In the genomic region with DNA sequence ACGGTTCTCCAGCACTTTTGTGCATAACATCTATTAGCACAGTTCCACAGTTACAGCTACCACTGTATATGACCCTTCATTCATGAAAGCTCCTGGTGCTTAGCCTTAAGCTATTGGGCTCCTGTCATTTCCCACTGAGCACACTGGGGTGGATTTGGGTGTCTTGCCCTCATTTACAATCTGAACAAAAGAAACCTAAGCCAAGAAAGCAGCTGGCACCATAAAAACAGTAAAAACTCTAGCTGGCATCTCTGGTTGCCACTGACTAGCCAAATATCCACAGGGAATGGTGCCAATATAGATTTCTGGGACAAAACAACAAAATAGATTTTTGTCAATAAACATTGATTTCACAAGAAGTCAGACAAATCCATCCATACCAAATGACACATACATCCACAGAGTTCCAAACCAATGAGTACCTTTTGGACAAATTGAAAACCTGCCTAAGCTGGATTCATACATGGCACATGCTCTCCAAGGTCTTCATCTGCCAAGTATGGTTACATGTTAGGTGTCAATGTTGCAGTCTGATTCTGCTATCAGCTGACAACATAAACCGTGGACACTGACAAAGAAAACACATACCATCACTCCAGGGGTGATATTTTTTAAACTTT, we compare ENCODE assay signal across 1 cellular context.
TF ChIP-seq lines count a peak whose summit lies in the region.

No MANE protein-coding gene starts in this region.

TF ChIP-seq in H1, 55 proteins besides CTCF, POLR2A, EP300 and RAD21 (continued from another document):
- TF ChIP-seq, protein P1, sequence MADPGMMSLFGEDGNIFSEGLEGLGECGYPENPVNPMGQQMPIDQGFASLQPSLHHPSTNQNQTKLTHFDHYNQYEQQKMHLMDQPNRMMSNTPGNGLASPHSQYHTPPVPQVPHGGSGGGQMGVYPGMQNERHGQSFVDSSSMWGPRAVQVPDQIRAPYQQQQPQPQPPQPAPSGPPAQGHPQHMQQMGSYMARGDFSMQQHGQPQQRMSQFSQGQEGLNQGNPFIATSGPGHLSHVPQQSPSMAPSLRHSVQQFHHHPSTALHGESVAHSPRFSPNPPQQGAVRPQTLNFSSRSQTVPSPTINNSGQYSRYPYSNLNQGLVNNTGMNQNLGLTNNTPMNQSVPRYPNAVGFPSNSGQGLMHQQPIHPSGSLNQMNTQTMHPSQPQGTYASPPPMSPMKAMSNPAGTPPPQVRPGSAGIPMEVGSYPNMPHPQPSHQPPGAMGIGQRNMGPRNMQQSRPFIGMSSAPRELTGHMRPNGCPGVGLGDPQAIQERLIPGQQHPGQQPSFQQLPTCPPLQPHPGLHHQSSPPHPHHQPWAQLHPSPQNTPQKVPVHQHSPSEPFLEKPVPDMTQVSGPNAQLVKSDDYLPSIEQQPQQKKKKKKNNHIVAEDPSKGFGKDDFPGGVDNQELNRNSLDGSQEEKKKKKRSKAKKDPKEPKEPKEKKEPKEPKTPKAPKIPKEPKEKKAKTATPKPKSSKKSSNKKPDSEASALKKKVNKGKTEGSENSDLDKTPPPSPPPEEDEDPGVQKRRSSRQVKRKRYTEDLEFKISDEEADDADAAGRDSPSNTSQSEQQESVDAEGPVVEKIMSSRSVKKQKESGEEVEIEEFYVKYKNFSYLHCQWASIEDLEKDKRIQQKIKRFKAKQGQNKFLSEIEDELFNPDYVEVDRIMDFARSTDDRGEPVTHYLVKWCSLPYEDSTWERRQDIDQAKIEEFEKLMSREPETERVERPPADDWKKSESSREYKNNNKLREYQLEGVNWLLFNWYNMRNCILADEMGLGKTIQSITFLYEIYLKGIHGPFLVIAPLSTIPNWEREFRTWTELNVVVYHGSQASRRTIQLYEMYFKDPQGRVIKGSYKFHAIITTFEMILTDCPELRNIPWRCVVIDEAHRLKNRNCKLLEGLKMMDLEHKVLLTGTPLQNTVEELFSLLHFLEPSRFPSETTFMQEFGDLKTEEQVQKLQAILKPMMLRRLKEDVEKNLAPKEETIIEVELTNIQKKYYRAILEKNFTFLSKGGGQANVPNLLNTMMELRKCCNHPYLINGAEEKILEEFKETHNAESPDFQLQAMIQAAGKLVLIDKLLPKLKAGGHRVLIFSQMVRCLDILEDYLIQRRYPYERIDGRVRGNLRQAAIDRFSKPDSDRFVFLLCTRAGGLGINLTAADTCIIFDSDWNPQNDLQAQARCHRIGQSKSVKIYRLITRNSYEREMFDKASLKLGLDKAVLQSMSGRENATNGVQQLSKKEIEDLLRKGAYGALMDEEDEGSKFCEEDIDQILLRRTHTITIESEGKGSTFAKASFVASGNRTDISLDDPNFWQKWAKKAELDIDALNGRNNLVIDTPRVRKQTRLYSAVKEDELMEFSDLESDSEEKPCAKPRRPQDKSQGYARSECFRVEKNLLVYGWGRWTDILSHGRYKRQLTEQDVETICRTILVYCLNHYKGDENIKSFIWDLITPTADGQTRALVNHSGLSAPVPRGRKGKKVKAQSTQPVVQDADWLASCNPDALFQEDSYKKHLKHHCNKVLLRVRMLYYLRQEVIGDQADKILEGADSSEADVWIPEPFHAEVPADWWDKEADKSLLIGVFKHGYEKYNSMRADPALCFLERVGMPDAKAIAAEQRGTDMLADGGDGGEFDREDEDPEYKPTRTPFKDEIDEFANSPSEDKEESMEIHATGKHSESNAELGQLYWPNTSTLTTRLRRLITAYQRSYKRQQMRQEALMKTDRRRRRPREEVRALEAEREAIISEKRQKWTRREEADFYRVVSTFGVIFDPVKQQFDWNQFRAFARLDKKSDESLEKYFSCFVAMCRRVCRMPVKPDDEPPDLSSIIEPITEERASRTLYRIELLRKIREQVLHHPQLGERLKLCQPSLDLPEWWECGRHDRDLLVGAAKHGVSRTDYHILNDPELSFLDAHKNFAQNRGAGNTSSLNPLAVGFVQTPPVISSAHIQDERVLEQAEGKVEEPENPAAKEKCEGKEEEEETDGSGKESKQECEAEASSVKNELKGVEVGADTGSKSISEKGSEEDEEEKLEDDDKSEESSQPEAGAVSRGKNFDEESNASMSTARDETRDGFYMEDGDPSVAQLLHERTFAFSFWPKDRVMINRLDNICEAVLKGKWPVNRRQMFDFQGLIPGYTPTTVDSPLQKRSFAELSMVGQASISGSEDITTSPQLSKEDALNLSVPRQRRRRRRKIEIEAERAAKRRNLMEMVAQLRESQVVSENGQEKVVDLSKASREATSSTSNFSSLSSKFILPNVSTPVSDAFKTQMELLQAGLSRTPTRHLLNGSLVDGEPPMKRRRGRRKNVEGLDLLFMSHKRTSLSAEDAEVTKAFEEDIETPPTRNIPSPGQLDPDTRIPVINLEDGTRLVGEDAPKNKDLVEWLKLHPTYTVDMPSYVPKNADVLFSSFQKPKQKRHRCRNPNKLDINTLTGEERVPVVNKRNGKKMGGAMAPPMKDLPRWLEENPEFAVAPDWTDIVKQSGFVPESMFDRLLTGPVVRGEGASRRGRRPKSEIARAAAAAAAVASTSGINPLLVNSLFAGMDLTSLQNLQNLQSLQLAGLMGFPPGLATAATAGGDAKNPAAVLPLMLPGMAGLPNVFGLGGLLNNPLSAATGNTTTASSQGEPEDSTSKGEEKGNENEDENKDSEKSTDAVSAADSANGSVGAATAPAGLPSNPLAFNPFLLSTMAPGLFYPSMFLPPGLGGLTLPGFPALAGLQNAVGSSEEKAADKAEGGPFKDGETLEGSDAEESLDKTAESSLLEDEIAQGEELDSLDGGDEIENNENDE (IDR thresholded peaks at IDR 0.05; ENCODE audit: insufficient replicate concordance, low read length), result no peak
- TF ChIP-seq SP1 (IDR thresholded peaks at IDR 0.05; ENCODE audit: low read depth, low read length), result no peak
- TF ChIP-seq POLR2AphosphoS5 (IDR thresholded peaks at IDR 0.05; ENCODE audit: low read depth, low read length), result no peak
- no peak for TF ChIP-seq TCF12 (IDR thresholded peaks at IDR 0.05; ENCODE audit: low read depth, low read length)
- TF ChIP-seq NANOG (IDR thresholded peaks at IDR 0.05; ENCODE audit: insufficient read depth, low read depth, low read length, poor library complexity, severe bottlenecking), result no peak
- no peak for TF ChIP-seq KDM1A (IDR thresholded peaks at IDR 0.05; ENCODE audit: borderline replicate concordance, low read length)
- no peak for TF ChIP-seq HDAC6 (IDR thresholded peaks at IDR 0.05; ENCODE audit: low read depth, low read length)
- TF ChIP-seq CTBP2 (IDR thresholded peaks at IDR 0.05; ENCODE audit: borderline replicate concordance, insufficient read depth, insufficient read length, low read length), result no peak
- TF ChIP-seq PHF8 (conservative IDR thresholded peaks at IDR 0.05; ENCODE audit: low read depth, low read length), result no peak
- no peak for TF ChIP-seq HDAC2 (IDR thresholded peaks at IDR 0.05; ENCODE audit: borderline replicate concordance in 1 of 2, low read depth in 2 of 2, low read length in 2 of 2)
- TF ChIP-seq BRCA1 (IDR thresholded peaks at IDR 0.05; ENCODE audit: low read depth, low read length), result no peak
- no peak for TF ChIP-seq EZH2 (IDR thresholded peaks at IDR 0.05; ENCODE audit: low read depth, low read length, severe bottlenecking)
- no peak for TF ChIP-seq GABPA (IDR thresholded peaks at IDR 0.05; ENCODE audit: borderline replicate concordance, insufficient read depth, low read length)
- TF ChIP-seq, protein P2, sequence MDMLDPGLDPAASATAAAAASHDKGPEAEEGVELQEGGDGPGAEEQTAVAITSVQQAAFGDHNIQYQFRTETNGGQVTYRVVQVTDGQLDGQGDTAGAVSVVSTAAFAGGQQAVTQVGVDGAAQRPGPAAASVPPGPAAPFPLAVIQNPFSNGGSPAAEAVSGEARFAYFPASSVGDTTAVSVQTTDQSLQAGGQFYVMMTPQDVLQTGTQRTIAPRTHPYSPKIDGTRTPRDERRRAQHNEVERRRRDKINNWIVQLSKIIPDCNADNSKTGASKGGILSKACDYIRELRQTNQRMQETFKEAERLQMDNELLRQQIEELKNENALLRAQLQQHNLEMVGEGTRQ (IDR thresholded peaks at IDR 0.05; ENCODE audit: low read length), result no peak
- no peak for TF ChIP-seq SAP30 (IDR thresholded peaks at IDR 0.05; ENCODE audit: insufficient read depth, insufficient replicate concordance, low read length)
- no peak for TF ChIP-seq BACH1 (IDR thresholded peaks at IDR 0.05; ENCODE audit: low read length)
- TF ChIP-seq ASH2L (IDR thresholded peaks at IDR 0.05; ENCODE audit: low read length), result no peak
